Comparison of ENCODE assay signal across 3 cellular contexts in the genomic region with DNA sequence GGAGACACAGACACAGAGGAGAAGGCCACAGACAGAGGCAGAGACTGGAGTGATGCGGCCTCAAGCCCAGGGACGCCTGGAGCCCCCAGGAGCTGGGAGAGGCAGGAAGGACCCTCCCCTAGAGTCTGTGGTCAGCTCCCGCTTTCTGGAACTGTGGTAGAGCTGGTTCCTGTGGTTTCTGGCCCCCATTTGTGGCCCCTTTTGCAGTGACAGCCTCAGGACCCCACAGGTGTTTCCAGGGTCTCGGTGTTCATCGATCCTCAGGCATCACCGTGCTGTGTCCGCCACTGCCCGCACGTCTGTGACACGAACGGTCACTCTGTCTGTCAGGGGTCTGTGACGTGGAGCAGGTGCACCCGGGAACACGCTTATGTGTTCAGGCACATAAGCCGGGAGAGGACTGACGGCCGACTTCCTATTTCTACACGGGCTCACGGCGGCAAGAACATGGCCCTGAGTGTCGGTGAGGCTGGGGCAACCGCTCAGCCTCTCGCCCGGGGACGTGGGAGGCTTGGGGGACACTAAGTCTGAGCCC.
TF ChIP-seq lines count a peak whose summit lies in the region.

No MANE protein-coding gene starts in this region.

TF ChIP-seq in SK-N-SH, 30 proteins besides CTCF, POLR2A, EP300 and RAD21 (continued from another document):
- TF ChIP-seq, protein P1, sequence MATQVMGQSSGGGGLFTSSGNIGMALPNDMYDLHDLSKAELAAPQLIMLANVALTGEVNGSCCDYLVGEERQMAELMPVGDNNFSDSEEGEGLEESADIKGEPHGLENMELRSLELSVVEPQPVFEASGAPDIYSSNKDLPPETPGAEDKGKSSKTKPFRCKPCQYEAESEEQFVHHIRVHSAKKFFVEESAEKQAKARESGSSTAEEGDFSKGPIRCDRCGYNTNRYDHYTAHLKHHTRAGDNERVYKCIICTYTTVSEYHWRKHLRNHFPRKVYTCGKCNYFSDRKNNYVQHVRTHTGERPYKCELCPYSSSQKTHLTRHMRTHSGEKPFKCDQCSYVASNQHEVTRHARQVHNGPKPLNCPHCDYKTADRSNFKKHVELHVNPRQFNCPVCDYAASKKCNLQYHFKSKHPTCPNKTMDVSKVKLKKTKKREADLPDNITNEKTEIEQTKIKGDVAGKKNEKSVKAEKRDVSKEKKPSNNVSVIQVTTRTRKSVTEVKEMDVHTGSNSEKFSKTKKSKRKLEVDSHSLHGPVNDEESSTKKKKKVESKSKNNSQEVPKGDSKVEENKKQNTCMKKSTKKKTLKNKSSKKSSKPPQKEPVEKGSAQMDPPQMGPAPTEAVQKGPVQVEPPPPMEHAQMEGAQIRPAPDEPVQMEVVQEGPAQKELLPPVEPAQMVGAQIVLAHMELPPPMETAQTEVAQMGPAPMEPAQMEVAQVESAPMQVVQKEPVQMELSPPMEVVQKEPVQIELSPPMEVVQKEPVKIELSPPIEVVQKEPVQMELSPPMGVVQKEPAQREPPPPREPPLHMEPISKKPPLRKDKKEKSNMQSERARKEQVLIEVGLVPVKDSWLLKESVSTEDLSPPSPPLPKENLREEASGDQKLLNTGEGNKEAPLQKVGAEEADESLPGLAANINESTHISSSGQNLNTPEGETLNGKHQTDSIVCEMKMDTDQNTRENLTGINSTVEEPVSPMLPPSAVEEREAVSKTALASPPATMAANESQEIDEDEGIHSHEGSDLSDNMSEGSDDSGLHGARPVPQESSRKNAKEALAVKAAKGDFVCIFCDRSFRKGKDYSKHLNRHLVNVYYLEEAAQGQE (IDR thresholded peaks at IDR 0.05; ENCODE audit: low read depth, low read length) = no peak
- TF ChIP-seq TAF1 (IDR thresholded peaks at IDR 0.05; ENCODE audit: borderline replicate concordance, low read depth, low read length) (no peak), FOXJ3 (CRISPR knock-in tag; IDR thresholded peaks at IDR 0.05) (no peak), TEAD4 (IDR thresholded peaks at IDR 0.05; ENCODE audit: borderline replicate concordance, insufficient read depth) (no peak), SMC3 (IDR thresholded peaks at IDR 0.05; ENCODE audit: low read depth, low read length) (no peak), POLR2AphosphoS5 (IDR thresholded peaks at IDR 0.05; ENCODE audit: low read depth, low read length) (no peak)
- TF ChIP-seq, protein P2, sequence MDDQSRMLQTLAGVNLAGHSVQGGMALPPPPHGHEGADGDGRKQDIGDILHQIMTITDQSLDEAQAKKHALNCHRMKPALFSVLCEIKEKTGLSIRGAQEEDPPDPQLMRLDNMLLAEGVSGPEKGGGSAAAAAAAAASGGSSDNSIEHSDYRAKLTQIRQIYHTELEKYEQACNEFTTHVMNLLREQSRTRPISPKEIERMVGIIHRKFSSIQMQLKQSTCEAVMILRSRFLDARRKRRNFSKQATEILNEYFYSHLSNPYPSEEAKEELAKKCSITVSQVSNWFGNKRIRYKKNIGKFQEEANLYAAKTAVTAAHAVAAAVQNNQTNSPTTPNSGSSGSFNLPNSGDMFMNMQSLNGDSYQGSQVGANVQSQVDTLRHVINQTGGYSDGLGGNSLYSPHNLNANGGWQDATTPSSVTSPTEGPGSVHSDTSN (IDR thresholded peaks at IDR 0.05) = no peak
- TF ChIP-seq, protein P3, sequence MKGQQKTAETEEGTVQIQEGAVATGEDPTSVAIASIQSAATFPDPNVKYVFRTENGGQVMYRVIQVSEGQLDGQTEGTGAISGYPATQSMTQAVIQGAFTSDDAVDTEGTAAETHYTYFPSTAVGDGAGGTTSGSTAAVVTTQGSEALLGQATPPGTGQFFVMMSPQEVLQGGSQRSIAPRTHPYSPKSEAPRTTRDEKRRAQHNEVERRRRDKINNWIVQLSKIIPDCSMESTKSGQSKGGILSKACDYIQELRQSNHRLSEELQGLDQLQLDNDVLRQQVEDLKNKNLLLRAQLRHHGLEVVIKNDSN (IDR thresholded peaks at IDR 0.05; ENCODE audit: borderline replicate concordance, low read depth) = no peak
- TF ChIP-seq, protein P4, sequence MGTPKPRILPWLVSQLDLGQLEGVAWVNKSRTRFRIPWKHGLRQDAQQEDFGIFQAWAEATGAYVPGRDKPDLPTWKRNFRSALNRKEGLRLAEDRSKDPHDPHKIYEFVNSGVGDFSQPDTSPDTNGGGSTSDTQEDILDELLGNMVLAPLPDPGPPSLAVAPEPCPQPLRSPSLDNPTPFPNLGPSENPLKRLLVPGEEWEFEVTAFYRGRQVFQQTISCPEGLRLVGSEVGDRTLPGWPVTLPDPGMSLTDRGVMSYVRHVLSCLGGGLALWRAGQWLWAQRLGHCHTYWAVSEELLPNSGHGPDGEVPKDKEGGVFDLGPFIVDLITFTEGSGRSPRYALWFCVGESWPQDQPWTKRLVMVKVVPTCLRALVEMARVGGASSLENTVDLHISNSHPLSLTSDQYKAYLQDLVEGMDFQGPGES (IDR thresholded peaks at IDR 0.05; ENCODE audit: low read depth, low read length) = no peak
TF ChIP-seq in SK-N-SH: peak in this region for 0.

TF ChIP-seq in SK-N-SH treated with all-trans-retinoic acid at 6 μM for 48 hours, 23 proteins besides CTCF, POLR2A, EP300 and RAD21 (continued from another document and continues in another):
- TF ChIP-seq, protein P5, sequence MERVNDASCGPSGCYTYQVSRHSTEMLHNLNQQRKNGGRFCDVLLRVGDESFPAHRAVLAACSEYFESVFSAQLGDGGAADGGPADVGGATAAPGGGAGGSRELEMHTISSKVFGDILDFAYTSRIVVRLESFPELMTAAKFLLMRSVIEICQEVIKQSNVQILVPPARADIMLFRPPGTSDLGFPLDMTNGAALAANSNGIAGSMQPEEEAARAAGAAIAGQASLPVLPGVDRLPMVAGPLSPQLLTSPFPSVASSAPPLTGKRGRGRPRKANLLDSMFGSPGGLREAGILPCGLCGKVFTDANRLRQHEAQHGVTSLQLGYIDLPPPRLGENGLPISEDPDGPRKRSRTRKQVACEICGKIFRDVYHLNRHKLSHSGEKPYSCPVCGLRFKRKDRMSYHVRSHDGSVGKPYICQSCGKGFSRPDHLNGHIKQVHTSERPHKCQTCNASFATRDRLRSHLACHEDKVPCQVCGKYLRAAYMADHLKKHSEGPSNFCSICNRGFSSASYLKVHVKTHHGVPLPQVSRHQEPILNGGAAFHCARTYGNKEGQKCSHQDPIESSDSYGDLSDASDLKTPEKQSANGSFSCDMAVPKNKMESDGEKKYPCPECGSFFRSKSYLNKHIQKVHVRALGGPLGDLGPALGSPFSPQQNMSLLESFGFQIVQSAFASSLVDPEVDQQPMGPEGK (CRISPR knock-in tag; IDR thresholded peaks at IDR 0.05; ENCODE audit: borderline replicate concordance) = no peak
- TF ChIP-seq, protein P6, sequence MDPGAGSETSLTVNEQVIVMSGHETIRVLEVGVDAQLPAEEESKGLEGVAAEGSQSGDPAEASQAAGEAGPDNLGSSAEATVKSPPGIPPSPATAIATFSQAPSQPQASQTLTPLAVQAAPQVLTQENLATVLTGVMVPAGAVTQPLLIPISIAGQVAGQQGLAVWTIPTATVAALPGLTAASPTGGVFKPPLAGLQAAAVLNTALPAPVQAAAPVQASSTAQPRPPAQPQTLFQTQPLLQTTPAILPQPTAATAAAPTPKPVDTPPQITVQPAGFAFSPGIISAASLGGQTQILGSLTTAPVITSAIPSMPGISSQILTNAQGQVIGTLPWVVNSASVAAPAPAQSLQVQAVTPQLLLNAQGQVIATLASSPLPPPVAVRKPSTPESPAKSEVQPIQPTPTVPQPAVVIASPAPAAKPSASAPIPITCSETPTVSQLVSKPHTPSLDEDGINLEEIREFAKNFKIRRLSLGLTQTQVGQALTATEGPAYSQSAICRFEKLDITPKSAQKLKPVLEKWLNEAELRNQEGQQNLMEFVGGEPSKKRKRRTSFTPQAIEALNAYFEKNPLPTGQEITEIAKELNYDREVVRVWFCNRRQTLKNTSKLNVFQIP (CRISPR knock-in tag; IDR thresholded peaks at IDR 0.05; ENCODE audit: borderline replicate concordance, low read depth) = no peak
- TF ChIP-seq ISL1 (CRISPR knock-in tag; IDR thresholded peaks at IDR 0.05) (no peak), SNAI2 (CRISPR knock-in tag; IDR thresholded peaks at IDR 0.05) (no peak), ARNTL (CRISPR knock-in tag; IDR thresholded peaks at IDR 0.05; ENCODE audit: borderline replicate concordance, low read depth) (no peak), TCF4 (CRISPR knock-in tag; IDR thresholded peaks at IDR 0.05; ENCODE audit: borderline replicate concordance) (no peak), ZC3H10 (CRISPR knock-in tag; IDR thresholded peaks at IDR 0.05) (no peak), ZFP3 (CRISPR knock-in tag; IDR thresholded peaks at IDR 0.05) (no peak), TOX (CRISPR knock-in tag; IDR thresholded peaks at IDR 0.05; ENCODE audit: borderline replicate concordance) (no peak), CSDC2 (CRISPR knock-in tag; IDR thresholded peaks at IDR 0.05) (no peak), PPARA (CRISPR knock-in tag; IDR thresholded peaks at IDR 0.05; ENCODE audit: borderline replicate concordance) (no peak), BACH2 (CRISPR knock-in tag; IDR thresholded peaks at IDR 0.05; ENCODE audit: borderline replicate concordance) (no peak), ESRRG (CRISPR knock-in tag; IDR thresholded peaks at IDR 0.05) (no peak), ZNF70 (CRISPR knock-in tag; IDR thresholded peaks at IDR 0.05) (no peak)
- TF ChIP-seq, protein P7, sequence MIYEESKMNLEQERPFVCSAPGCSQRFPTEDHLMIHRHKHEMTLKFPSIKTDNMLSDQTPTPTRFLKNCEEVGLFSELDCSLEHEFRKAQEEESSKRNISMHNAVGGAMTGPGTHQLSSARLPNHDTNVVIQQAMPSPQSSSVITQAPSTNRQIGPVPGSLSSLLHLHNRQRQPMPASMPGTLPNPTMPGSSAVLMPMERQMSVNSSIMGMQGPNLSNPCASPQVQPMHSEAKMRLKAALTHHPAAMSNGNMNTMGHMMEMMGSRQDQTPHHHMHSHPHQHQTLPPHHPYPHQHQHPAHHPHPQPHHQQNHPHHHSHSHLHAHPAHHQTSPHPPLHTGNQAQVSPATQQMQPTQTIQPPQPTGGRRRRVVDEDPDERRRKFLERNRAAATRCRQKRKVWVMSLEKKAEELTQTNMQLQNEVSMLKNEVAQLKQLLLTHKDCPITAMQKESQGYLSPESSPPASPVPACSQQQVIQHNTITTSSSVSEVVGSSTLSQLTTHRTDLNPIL (CRISPR knock-in tag; IDR thresholded peaks at IDR 0.05; ENCODE audit: low read depth) = no peak

TF ChIP-seq in WTC11, 78 proteins besides CTCF, POLR2A, EP300 and RAD21 (continued from another document):
- TF ChIP-seq, protein P8, sequence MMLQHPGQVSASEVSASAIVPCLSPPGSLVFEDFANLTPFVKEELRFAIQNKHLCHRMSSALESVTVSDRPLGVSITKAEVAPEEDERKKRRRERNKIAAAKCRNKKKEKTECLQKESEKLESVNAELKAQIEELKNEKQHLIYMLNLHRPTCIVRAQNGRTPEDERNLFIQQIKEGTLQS (CRISPR knock-in tag; conservative IDR thresholded peaks at IDR 0.05) = no peak
- TF ChIP-seq, protein P9, sequence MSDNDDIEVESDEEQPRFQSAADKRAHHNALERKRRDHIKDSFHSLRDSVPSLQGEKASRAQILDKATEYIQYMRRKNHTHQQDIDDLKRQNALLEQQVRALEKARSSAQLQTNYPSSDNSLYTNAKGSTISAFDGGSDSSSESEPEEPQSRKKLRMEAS (CRISPR knock-in tag; IDR thresholded peaks at IDR 0.05) = no peak
- TF ChIP-seq NFATC4 (CRISPR knock-in tag; IDR thresholded peaks at IDR 0.05) (no peak), ZNF121 (CRISPR knock-in tag; IDR thresholded peaks at IDR 0.05) (no peak), SOX15 (CRISPR knock-in tag; IDR thresholded peaks at IDR 0.05) (no peak), ZNF416 (CRISPR knock-in tag; IDR thresholded peaks at IDR 0.05) (no peak), CREM (CRISPR knock-in tag; IDR thresholded peaks at IDR 0.05) (no peak), CREB1 (CRISPR knock-in tag; IDR thresholded peaks at IDR 0.05) (no peak), SMAD3 (CRISPR knock-in tag; IDR thresholded peaks at IDR 0.05; ENCODE audit: borderline replicate concordance) (no peak)
- TF ChIP-seq, protein P10, sequence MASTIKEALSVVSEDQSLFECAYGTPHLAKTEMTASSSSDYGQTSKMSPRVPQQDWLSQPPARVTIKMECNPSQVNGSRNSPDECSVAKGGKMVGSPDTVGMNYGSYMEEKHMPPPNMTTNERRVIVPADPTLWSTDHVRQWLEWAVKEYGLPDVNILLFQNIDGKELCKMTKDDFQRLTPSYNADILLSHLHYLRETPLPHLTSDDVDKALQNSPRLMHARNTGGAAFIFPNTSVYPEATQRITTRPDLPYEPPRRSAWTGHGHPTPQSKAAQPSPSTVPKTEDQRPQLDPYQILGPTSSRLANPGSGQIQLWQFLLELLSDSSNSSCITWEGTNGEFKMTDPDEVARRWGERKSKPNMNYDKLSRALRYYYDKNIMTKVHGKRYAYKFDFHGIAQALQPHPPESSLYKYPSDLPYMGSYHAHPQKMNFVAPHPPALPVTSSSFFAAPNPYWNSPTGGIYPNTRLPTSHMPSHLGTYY (CRISPR knock-in tag; IDR thresholded peaks at IDR 0.05) = no peak
- TF ChIP-seq, protein P11, sequence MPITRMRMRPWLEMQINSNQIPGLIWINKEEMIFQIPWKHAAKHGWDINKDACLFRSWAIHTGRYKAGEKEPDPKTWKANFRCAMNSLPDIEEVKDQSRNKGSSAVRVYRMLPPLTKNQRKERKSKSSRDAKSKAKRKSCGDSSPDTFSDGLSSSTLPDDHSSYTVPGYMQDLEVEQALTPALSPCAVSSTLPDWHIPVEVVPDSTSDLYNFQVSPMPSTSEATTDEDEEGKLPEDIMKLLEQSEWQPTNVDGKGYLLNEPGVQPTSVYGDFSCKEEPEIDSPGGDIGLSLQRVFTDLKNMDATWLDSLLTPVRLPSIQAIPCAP (CRISPR knock-in tag; IDR thresholded peaks at IDR 0.05) = no peak
